In genomic region chr20:38134427-38135281, GRCh38 we compare ENCODE assay signal across 11 cellular contexts. TPM values are rescaled to one million over a fixed set of nuclear protein-coding genes. Genes with fewer than 3 reads are reported as not detected.
A peak's percentile ranks its signal among the peaks of the same experiment; 100 is the strongest.
DNase-seq lines count a peak whose midpoint lies in the region; ATAC-seq and TF ChIP-seq lines count a peak whose summit lies in the region.
"Had no signal": no experiment of that assay in that cellular context is flagged by ENCODE, and none has a peak within 500 bp of the region (broad histone marks: within the 10 kb centered on the region; RNA-seq: fewer than 3 reads in every experiment).

No MANE protein-coding gene starts in this region.

- in situ Hi-C loops in astrocyte of the spinal cord (cut with HindIII; ENCODE audit: low sequenced_read_pairs): no loop called here

- H2AFZ ChIP-seq in MM.1S (ENCODE audit: low read length): no peak overlapping the region

- no peak overlapping the region for H3K27ac Mint-ChIP-seq in activated naive CD4-positive, alpha-beta T cell treated with anti-CD3 and anti-CD28 coated beads, Interleukin-2, amount 10 ng/mL, durations not matched to agents 7 days and 5 days
- H3K27ac Mint-ChIP-seq in activated naive CD4-positive, alpha-beta T cell treated with anti-CD3 and anti-CD28 coated beads, Interleukin-2, amount 50 U/mL, for 72 hours: peak overlapping the region in 1 of 2 donors; percentile 18
- H3K27ac Mint-ChIP-seq in activated CD4-positive, alpha-beta T cell treated with anti-CD3 and anti-CD28 coated beads, Interleukin-2, amount 10 ng/mL, durations not matched to agents 7 days and 5 days: no peak overlapping the region

- H3K9me3 Mint-ChIP-seq in activated naive CD4-positive, alpha-beta T cell treated with anti-CD3 and anti-CD28 coated beads, Interleukin-2, amount 10 ng/mL, durations not matched to agents 7 days and 5 days: no peaks in the 10 kb centered on the region
- no peaks in the 10 kb centered on the region for H3K9me3 Mint-ChIP-seq in activated naive CD4-positive, alpha-beta T cell treated with anti-CD3 and anti-CD28 coated beads, Interleukin-2, amount 50 U/mL, for 72 hours
- no peaks in the 10 kb centered on the region for H3K9me3 Mint-ChIP-seq in activated CD4-positive, alpha-beta T cell treated with anti-CD3 and anti-CD28 coated beads, Interleukin-2, amount 10 ng/mL, durations not matched to agents 7 days and 5 days

- no peak for TF ChIP-seq CTCF in astrocyte of the spinal cord (IDR thresholded peaks at IDR 0.05; ENCODE audit: low read depth, low read length)
- TF ChIP-seq CTCF in uterus (IDR thresholded peaks at IDR 0.05): no peak
- no peak for TF ChIP-seq CTCF in MM.1S (IDR thresholded peaks at IDR 0.05; ENCODE audit: low read length)

- intact Hi-C loops in uterus (cut with DNase I; ENCODE audit: low total_unique reads): no loop called here

- H4K20me1 ChIP-seq in MM.1S (ENCODE audit: insufficient read depth, low read length): no peaks in the 10 kb centered on the region

- H3K4me1 ChIP-seq in uterus (peaks cover 0 to 6% of the 10 kb centered on the region in 2 donors), MM.1S (ENCODE audit: low read length) (no peaks in the 10 kb centered on the region)

- no peak for TF ChIP-seq POLR2A in uterus (IDR thresholded peaks at IDR 0.05)

- no peaks in the 10 kb centered on the region for H3F3A ChIP-seq in MM.1S (ENCODE audit: insufficient read depth, low read length)

- H3K4me3 Mint-ChIP-seq in activated naive CD4-positive, alpha-beta T cell treated with anti-CD3 and anti-CD28 coated beads, Interleukin-2, amount 10 ng/mL, durations not matched to agents 7 days and 5 days: no peak overlapping the region
- H3K4me3 Mint-ChIP-seq in activated CD4-positive, alpha-beta T cell treated with anti-CD3 and anti-CD28 coated beads, Interleukin-2, amount 10 ng/mL, durations not matched to agents 7 days and 5 days: no peak overlapping the region

- CTCF ChIA-PET in activated naive CD4-positive, alpha-beta T cell treated with anti-CD3 and anti-CD28 coated beads, Interleukin-2, amount 10 ng/mL, durations not matched to agents 7 days and 5 days (lab: Charles Lee): no interaction called here
- CTCF ChIA-PET in activated CD4-positive, alpha-beta T cell treated with anti-CD3 and anti-CD28 coated beads, Interleukin-2, amount 10 ng/mL, durations not matched to agents 7 days and 5 days (lab: Charles Lee): no interaction called here

- H3K9me3 ChIP-seq in uterus (no peaks in the 10 kb centered on the region), MM.1S (replicated peaks; ENCODE audit: insufficient read depth, low read length) (no peaks in the 10 kb centered on the region)
- H3K9me3 ChIP-seq: tibial nerve had no signal

- no peak for ATAC-seq in activated naive CD4-positive, alpha-beta T cell treated with anti-CD3 and anti-CD28 coated beads, Interleukin-2, amount 50 U/mL, for 72 hours

- peaks cover 13% of the 10 kb centered on the region for H3K27me3 Mint-ChIP-seq in activated naive CD4-positive, alpha-beta T cell treated with anti-CD3 and anti-CD28 coated beads, Interleukin-2, amount 10 ng/mL, durations not matched to agents 7 days and 5 days
- no peaks in the 10 kb centered on the region for H3K27me3 Mint-ChIP-seq in activated CD4-positive, alpha-beta T cell treated with anti-CD3 and anti-CD28 coated beads, Interleukin-2, amount 10 ng/mL, durations not matched to agents 7 days and 5 days

- no peak overlapping the region for H3K4me2 ChIP-seq in MM.1S (ENCODE audit: low read depth, low read length)
- H3K4me2 ChIP-seq: smooth muscle cell had no signal

- POLR2A ChIA-PET in activated CD4-positive, alpha-beta T cell treated with anti-CD3 and anti-CD28 coated beads, Interleukin-2, amount 10 ng/mL, durations not matched to agents 7 days and 5 days (lab: Charles Lee): no interaction called here

- peak overlapping the region; percentile 57 to 60 for H3K27ac ChIP-seq in uterus
- H3K27ac ChIP-seq in MM.1S (ENCODE audit: low read length): no peak overlapping the region
- H3K27ac ChIP-seq: tibial nerve had no signal

- peaks cover 10% of the 10 kb centered on the region for H3K4me1 Mint-ChIP-seq in activated naive CD4-positive, alpha-beta T cell treated with anti-CD3 and anti-CD28 coated beads, Interleukin-2, amount 10 ng/mL, durations not matched to agents 7 days and 5 days
- peaks cover 7% of the 10 kb centered on the region for H3K4me1 Mint-ChIP-seq in activated CD4-positive, alpha-beta T cell treated with anti-CD3 and anti-CD28 coated beads, Interleukin-2, amount 10 ng/mL, durations not matched to agents 7 days and 5 days

- H3K4me3 ChIP-seq in astrocyte of the spinal cord (ENCODE audit: low read depth, low read length) (no peak overlapping the region), uterus (no peak overlapping the region), MM.1S (ENCODE audit: low read length) (no peak overlapping the region)
- H3K4me3 ChIP-seq: smooth muscle cell, tibial nerve had no signal

- no peaks in the 10 kb centered on the region for H3K27me3 ChIP-seq in uterus
- H3K27me3 ChIP-seq in MM.1S (replicated peaks; ENCODE audit: insufficient read depth, low read length): no peaks in the 10 kb centered on the region
- H3K27me3 ChIP-seq: tibial nerve had no signal

- DNase-seq in activated naive CD4-positive, alpha-beta T cell treated with anti-CD3 and anti-CD28 coated beads, Interleukin-2, amount 10 ng/mL, durations not matched to agents 7 days and 5 days: peak; percentile 19
- DNase-seq in activated naive CD4-positive, alpha-beta T cell treated with anti-CD3 and anti-CD28 coated beads, Interleukin-2, amount 50 U/mL, for 72 hours (ENCODE audit: low spot score in 2 of 2): no peak
- DNase-seq in astrocyte of the spinal cord (ENCODE audit: low read depth, low spot score) (peak; percentile 88), left kidney (ENCODE audit: low read depth, low spot score) (peak; percentile 77), uterus (no peak), MM.1S (no peak)
- DNase-seq in activated T-cell treated with anti-CD3 and anti-CD28 coated beads, Interleukin-2, amount 50 U/mL, for 48 hours: no peak
- DNase-seq in activated CD4-positive, alpha-beta T cell treated with anti-CD3 and anti-CD28 coated beads, Interleukin-2, amount 10 ng/mL, durations not matched to agents 7 days and 5 days: no peak
- DNase-seq: NCI-H526 treated with DMSO at 0.1 percent for 48 hours had no signal

- H3K79me2 ChIP-seq in MM.1S (ENCODE audit: low read length): no peaks in the 10 kb centered on the region

- H3K9me2 ChIP-seq in MM.1S (replicated peaks; ENCODE audit: insufficient read depth, low read length): no peaks in the 10 kb centered on the region

- no peaks in the 10 kb centered on the region for H3K36me3 ChIP-seq in uterus
- H3K36me3 ChIP-seq in MM.1S (replicated peaks; ENCODE audit: insufficient read depth, low read length): no peaks in the 10 kb centered on the region
- H3K36me3 ChIP-seq: tibial nerve had no signal

- H3K9ac ChIP-seq in MM.1S (ENCODE audit: low read length): no peak overlapping the region

- H3K36me3 Mint-ChIP-seq in activated naive CD4-positive, alpha-beta T cell treated with anti-CD3 and anti-CD28 coated beads, Interleukin-2, amount 10 ng/mL, durations not matched to agents 7 days and 5 days: no peaks in the 10 kb centered on the region
- H3K36me3 Mint-ChIP-seq in activated naive CD4-positive, alpha-beta T cell treated with anti-CD3 and anti-CD28 coated beads, Interleukin-2, amount 50 U/mL, for 72 hours: no peaks in the 10 kb centered on the region
- no peaks in the 10 kb centered on the region for H3K36me3 Mint-ChIP-seq in activated CD4-positive, alpha-beta T cell treated with anti-CD3 and anti-CD28 coated beads, Interleukin-2, amount 10 ng/mL, durations not matched to agents 7 days and 5 days (ENCODE audit: low read depth)

RNA-seq across cellular contexts. Expression of gene TGM2, which starts 30.4 kb away (rescaled TPM):
- under 1 TPM in 1 of 2 donors, not detected in 1; 0.10 TPM for total RNA-seq in activated naive CD4-positive, alpha-beta T cell treated with anti-CD3 and anti-CD28 coated beads, Interleukin-2, amount 50 U/mL, for 72 hours
- 100 to 1,000 TPM; 136 to 639 (median 209) TPM for total RNA-seq in uterus
- total RNA-seq in activated CD4-positive, alpha-beta T cell treated with anti-CD3 and anti-CD28 coated beads, Interleukin-2, amount 10 ng/mL, durations not matched to agents 7 days and 5 days: under 1 TPM; 0.07 to 0.21 TPM

Comparison
In these comparisons a context has a peak if more than half of its experiments do, and no peak if none do; other contexts are left out.
1. DNase-seq: peak in activated naive CD4-positive, alpha-beta T cell treated with anti-CD3 and anti-CD28 coated beads, Interleukin-2, amount 10 ng/mL, durations not matched to agents 7 days and 5 days (single experiment), astrocyte of the spinal cord (single experiment) and left kidney (single experiment); none in activated naive CD4-positive, alpha-beta T cell treated with anti-CD3 and anti-CD28 coated beads, Interleukin-2, amount 50 U/mL, for 72 hours (0 of 2), uterus (0 of 2), activated T-cell treated with anti-CD3 and anti-CD28 coated beads, Interleukin-2, amount 50 U/mL, for 48 hours (0 of 2), MM.1S (single experiment) and activated CD4-positive, alpha-beta T cell treated with anti-CD3 and anti-CD28 coated beads, Interleukin-2, amount 10 ng/mL, durations not matched to agents 7 days and 5 days (single experiment).
2. RNA of gene TGM2, which starts 30.4 kb away (total RNA-seq): 136 to 639 TPM in uterus; 0.07 to 0.21 TPM in activated CD4-positive, alpha-beta T cell treated with anti-CD3 and anti-CD28 coated beads, Interleukin-2, amount 10 ng/mL, durations not matched to agents 7 days and 5 days and 0.10 TPM in activated naive CD4-positive, alpha-beta T cell treated with anti-CD3 and anti-CD28 coated beads, Interleukin-2, amount 50 U/mL, for 72 hours; every median in the first group is over 100 times any median in the second.